In genomic region chr5:146544232-146544631, GRCh38 we compare ENCODE assay signal across 1 cellular context.
TF ChIP-seq lines count a peak whose summit lies in the region.

No MANE protein-coding gene starts in this region.

TF ChIP-seq in GM23338, 12 proteins besides CTCF, POLR2A, EP300 and RAD21 (continued from another document):
- TF ChIP-seq, protein P1, sequence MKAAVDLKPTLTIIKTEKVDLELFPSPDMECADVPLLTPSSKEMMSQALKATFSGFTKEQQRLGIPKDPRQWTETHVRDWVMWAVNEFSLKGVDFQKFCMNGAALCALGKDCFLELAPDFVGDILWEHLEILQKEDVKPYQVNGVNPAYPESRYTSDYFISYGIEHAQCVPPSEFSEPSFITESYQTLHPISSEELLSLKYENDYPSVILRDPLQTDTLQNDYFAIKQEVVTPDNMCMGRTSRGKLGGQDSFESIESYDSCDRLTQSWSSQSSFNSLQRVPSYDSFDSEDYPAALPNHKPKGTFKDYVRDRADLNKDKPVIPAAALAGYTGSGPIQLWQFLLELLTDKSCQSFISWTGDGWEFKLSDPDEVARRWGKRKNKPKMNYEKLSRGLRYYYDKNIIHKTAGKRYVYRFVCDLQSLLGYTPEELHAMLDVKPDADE (IDR thresholded peaks at IDR 0.05), result no peak
- no peak for TF ChIP-seq JUNB (IDR thresholded peaks at IDR 0.05; ENCODE audit: unreplicated experiment)
- TF ChIP-seq NANOG (IDR thresholded peaks at IDR 0.05; ENCODE audit: borderline replicate concordance), result no peak
- TF ChIP-seq, protein P2, sequence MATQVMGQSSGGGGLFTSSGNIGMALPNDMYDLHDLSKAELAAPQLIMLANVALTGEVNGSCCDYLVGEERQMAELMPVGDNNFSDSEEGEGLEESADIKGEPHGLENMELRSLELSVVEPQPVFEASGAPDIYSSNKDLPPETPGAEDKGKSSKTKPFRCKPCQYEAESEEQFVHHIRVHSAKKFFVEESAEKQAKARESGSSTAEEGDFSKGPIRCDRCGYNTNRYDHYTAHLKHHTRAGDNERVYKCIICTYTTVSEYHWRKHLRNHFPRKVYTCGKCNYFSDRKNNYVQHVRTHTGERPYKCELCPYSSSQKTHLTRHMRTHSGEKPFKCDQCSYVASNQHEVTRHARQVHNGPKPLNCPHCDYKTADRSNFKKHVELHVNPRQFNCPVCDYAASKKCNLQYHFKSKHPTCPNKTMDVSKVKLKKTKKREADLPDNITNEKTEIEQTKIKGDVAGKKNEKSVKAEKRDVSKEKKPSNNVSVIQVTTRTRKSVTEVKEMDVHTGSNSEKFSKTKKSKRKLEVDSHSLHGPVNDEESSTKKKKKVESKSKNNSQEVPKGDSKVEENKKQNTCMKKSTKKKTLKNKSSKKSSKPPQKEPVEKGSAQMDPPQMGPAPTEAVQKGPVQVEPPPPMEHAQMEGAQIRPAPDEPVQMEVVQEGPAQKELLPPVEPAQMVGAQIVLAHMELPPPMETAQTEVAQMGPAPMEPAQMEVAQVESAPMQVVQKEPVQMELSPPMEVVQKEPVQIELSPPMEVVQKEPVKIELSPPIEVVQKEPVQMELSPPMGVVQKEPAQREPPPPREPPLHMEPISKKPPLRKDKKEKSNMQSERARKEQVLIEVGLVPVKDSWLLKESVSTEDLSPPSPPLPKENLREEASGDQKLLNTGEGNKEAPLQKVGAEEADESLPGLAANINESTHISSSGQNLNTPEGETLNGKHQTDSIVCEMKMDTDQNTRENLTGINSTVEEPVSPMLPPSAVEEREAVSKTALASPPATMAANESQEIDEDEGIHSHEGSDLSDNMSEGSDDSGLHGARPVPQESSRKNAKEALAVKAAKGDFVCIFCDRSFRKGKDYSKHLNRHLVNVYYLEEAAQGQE (IDR thresholded peaks at IDR 0.05; ENCODE audit: unreplicated experiment), result no peak
- no peak for TF ChIP-seq STAT1 (IDR thresholded peaks at IDR 0.05; ENCODE audit: unreplicated experiment)
- no peak for TF ChIP-seq POLR2AphosphoS5 (IDR thresholded peaks at IDR 0.05; ENCODE audit: low read depth)
- no peak for TF ChIP-seq ZNF462 (CRISPR knock-in tag; IDR thresholded peaks at IDR 0.05)
- no peak for TF ChIP-seq ZNF114 (CRISPR knock-in tag; IDR thresholded peaks at IDR 0.05)
- no peak for TF ChIP-seq EZH2phosphoT487 (IDR thresholded peaks at IDR 0.05; ENCODE audit: unreplicated experiment)
- TF ChIP-seq EZH2 (IDR thresholded peaks at IDR 0.05; ENCODE audit: low read depth, unreplicated experiment), result no peak
TF ChIP-seq in GM23338: peak in this region for 0.
